ENCODE assay signal across 28 cellular contexts in genomic region chrX:33415454-33415853, GRCh38.
"Had no signal": no experiment of that assay in that cellular context is flagged by ENCODE, and none has a peak within 500 bp of the region (broad histone marks: within the 10 kb centered on the region; RNA-seq: fewer than 3 reads in every experiment).

No MANE protein-coding gene starts in this region.

- DNase-seq: glutamatergic neuron; heart left ventricle; hippocampal formation; kidney glomerular epithelial cell; left cardiac atrium; mammary epithelial cell; mesenchymal stem cell; naive B cell; natural killer cell; nephron progenitor cell; pancreas; retina; right cardiac atrium; stimulated activated CD4-positive, alpha-beta T cell treated with anti-CD3 and anti-CD28 coated beads, Interleukin-12 subunit alpha, Interleukin-12 subunit beta, amount 100 ng/mL, for 4 hours; stimulated activated CD4-positive, alpha-beta T cell treated with anti-CD3 and anti-CD28 coated beads, Interleukin-15, amount 100 ng/mL, for 24 hours; stimulated activated CD4-positive, alpha-beta T cell treated with anti-CD3 and anti-CD28 coated beads, Interleukin-2, amount 100 ng/mL, for 24 hours; stimulated activated CD4-positive, alpha-beta T cell treated with anti-CD3 and anti-CD28 coated beads, Interleukin-4, amount 100 ng/mL, for 1 hour; stimulated activated naive CD4-positive, alpha-beta T cell; transverse colon; uterus had no signal

- H3K4me3 ChIP-seq: heart left ventricle, neural progenitor cell, pancreas, prostate gland, skin epidermis, suprapubic skin, thoracic aorta, transverse colon, uterus had no signal

- H3K9ac ChIP-seq: neural progenitor cell had no signal

- H3K4me2 ChIP-seq: neural progenitor cell had no signal

- ATAC-seq: left cardiac atrium; left lobe of liver; natural killer cell; pancreas; right cardiac atrium; sciatic nerve; stimulated activated effector memory CD8-positive, alpha-beta T cell treated with anti-CD3 and anti-CD28 coated beads, Interleukin-12 subunit alpha, Interleukin-12 subunit beta, amount 100 ng/mL, for 72 hours had no signal

- H3K4me1 ChIP-seq: heart left ventricle, neural progenitor cell, pancreas, prostate gland, suprapubic skin, transverse colon, uterus had no signal

- H3K27me3 ChIP-seq: heart left ventricle, neural progenitor cell, pancreas, suprapubic skin, transverse colon, uterus had no signal

- H2AFZ ChIP-seq: neural progenitor cell had no signal

- H3K27ac ChIP-seq: heart left ventricle, neural progenitor cell, pancreas, prostate gland, skin epidermis, suprapubic skin, thoracic aorta, transverse colon, uterus had no signal

- H3K9me3 ChIP-seq: pancreas, prostate gland, suprapubic skin, thoracic aorta, transverse colon, uterus had no signal

- H3K36me3 ChIP-seq: heart left ventricle, neural progenitor cell, pancreas, prostate gland, suprapubic skin, thoracic aorta, transverse colon, uterus had no signal
